In the genomic region with DNA sequence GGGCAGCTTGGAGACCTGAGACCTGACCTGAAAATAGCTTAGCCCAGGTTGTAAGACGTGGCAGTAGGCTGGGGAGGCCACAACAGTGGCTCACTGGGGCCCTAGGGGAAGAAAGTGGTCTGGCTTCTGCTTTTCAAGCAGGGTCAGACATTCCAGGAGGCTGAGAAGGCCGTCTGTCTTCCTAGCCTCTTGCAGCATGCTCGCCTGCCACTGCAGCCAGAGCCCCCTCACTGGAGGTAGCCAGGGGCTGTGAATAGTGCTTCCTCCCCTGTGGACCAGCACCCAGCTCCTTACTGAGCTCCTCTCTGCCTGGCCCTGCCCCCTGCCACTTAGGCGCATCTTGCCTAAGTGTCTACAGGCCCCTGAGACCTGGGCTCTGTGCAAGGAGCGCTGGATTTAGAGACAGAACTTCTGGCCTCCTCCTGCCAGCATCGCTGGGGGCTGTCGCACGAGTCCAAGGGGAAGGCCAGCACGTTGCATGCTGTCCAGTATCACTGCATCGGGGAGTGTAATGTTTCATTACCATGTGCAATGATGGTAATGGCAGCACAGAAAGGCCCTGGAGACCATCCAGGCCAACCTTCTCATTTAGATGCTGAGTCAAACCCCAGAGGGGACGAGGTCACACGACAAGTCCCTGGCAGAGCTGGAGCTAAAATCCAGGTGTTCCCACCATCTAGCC, we compare ENCODE assay signal across 9 cellular contexts. TPM values are rescaled to one million over a fixed set of nuclear protein-coding genes. Genes with fewer than 3 reads are reported as not detected.
DNase-seq lines count a peak whose midpoint lies in the region; ATAC-seq and TF ChIP-seq lines count a peak whose summit lies in the region.
"Had no signal": no experiment of that assay in that cellular context is flagged by ENCODE, and none has a peak within 500 bp of the region (broad histone marks: within the 10 kb centered on the region; RNA-seq: fewer than 3 reads in every experiment).

No MANE protein-coding gene starts in this region.

- no peak overlapping the region for H4K5ac ChIP-seq in H9 (ENCODE audit: insufficient read length, low read depth, low read length)

- H3K36me3 Mint-ChIP-seq in endodermal cell (ENCODE audit: low read depth) (no peaks in the 10 kb centered on the region), H9 (ENCODE audit: insufficient read depth in 1 of 3, low read depth in 3 of 3) (peaks cover 0 to 4% (median 0%) of the 10 kb centered on the region in 3 experiments; a peak in 2 of 7 replicates)

- H3K14ac ChIP-seq in H9 (ENCODE audit: insufficient read depth, low read length) = no peak overlapping the region

- no peak for TF ChIP-seq CTCF in BE2C (IDR thresholded peaks at IDR 0.05; ENCODE audit: low read depth, low read length)
- no peak for TF ChIP-seq CTCF in endodermal cell (conservative IDR thresholded peaks at IDR 0.05)
- no peak for TF ChIP-seq CTCF in neutrophil (IDR thresholded peaks at IDR 0.05)
- TF ChIP-seq CTCF in H9 (conservative IDR thresholded peaks at IDR 0.05) = no peak

- H3K23me2 ChIP-seq in H9 (ENCODE audit: insufficient read length, low read depth, low read length, poor library complexity, severe bottlenecking) = no peaks in the 10 kb centered on the region

- H2BK120ac ChIP-seq in H9 (ENCODE audit: low read depth, low read length, poor library complexity, severe bottlenecking) = no peak overlapping the region

- H4K91ac ChIP-seq in H9 (ENCODE audit: insufficient read length, low read depth, low read length) = no peak overlapping the region

- H3K79me1 ChIP-seq in H9 (ENCODE audit: insufficient read depth, low read depth, low read length, poor library complexity, severe bottlenecking) = peaks cover 5% of the 10 kb centered on the region

- ATAC-seq in GM18519 (IDR thresholded peaks at IDR 0.05; ENCODE audit: low FRiP score, unreplicated experiment) = no peak

- H3K23ac ChIP-seq in H9 (ENCODE audit: insufficient read length, low read depth, low read length) = no peak overlapping the region

- H2BK12ac ChIP-seq in H9 (ENCODE audit: insufficient read length, low read depth, low read length) = no peak overlapping the region

- no peak overlapping the region for H3K27ac ChIP-seq in endodermal cell (ENCODE audit: low read depth, low read length)
- H3K27ac ChIP-seq in neutrophil = peak overlapping the region; percentile 85
- no peak overlapping the region for H3K27ac ChIP-seq in H9 (ENCODE audit: insufficient read length, low read depth, low read length)

- H3T11ph ChIP-seq in H9 (ENCODE audit: low read length) = no peak overlapping the region

- H2BK20ac ChIP-seq in H9 (ENCODE audit: low read depth, low read length, poor library complexity, severe bottlenecking) = no peak overlapping the region

- DNase-seq in BE2C (peak; percentile 56), NOMO-1 treated with DMSO at 0.1 percent for 48 hours (lab: John Stamatoyannopoulos, UW; ENCODE audit: unreplicated experiment) (peak; percentile 57), endodermal cell (no peak), Ammon's horn (ENCODE audit: low spot score) (no peak), H9 (no peak), NCI-H82 treated with DMSO at 0.1 percent for 48 hours (lab: John Stamatoyannopoulos, UW; ENCODE audit: unreplicated experiment) (no peak)
- DNase-seq: NCI-H1694 had no signal

- peaks cover 14% of the 10 kb centered on the region; the same call in 1 of the 2 replicates for H3K79me2 ChIP-seq in H9 (ENCODE audit: insufficient read depth, low read length)

- peak overlapping the region; percentile 55 for H3K27ac Mint-ChIP-seq in endodermal cell
- H3K27ac Mint-ChIP-seq in H9 = peak overlapping the region in 1 of 3 experiments; percentile 72; a peak in 1 of 7 replicates

- no peaks in the 10 kb centered on the region for H3K9me3 Mint-ChIP-seq in endodermal cell
- H3K9me3 Mint-ChIP-seq in H9 = no peaks in the 10 kb centered on the region

- H3K9ac ChIP-seq in endodermal cell (ENCODE audit: extremely low read depth, low read length, poor library complexity, severe bottlenecking) (no peak overlapping the region), H9 (ENCODE audit: extremely low read depth, insufficient read length, low read length) (no peak overlapping the region)

- H3K27me3 Mint-ChIP-seq in endodermal cell (ENCODE audit: insufficient read depth) (no peaks in the 10 kb centered on the region), H9 (ENCODE audit: low read depth) (peaks cover 1% of the 10 kb centered on the region; the same call in 1 of the 2 replicates)

- H4K20me1 ChIP-seq in H9 (ENCODE audit: control insufficient read depth, insufficient read depth, insufficient read length) = peaks cover 2% of the 10 kb centered on the region

- no peak overlapping the region for H3K56ac ChIP-seq in H9 (ENCODE audit: insufficient read length, low read depth, low read length)

- H3K4me2 ChIP-seq in H9 (ENCODE audit: insufficient read depth, insufficient read length, low read length) = no peak overlapping the region

- H3K4me1 Mint-ChIP-seq in endodermal cell = peaks cover 67% of the 10 kb centered on the region
- peaks cover 59 to 70% of the 10 kb centered on the region in 2 experiments for H3K4me1 Mint-ChIP-seq in H9

- H3K27me3 ChIP-seq in BE2C (no peaks in the 10 kb centered on the region), endodermal cell (ENCODE audit: control insufficient read depth, insufficient read depth, low read length, poor library complexity, severe bottlenecking) (no peaks in the 10 kb centered on the region), neutrophil (no peaks in the 10 kb centered on the region), H9 (ENCODE audit: insufficient read depth, low read length) (no peaks in the 10 kb centered on the region)

- H3K4me1 ChIP-seq in BE2C (peaks cover 32% of the 10 kb centered on the region), endodermal cell (ENCODE audit: control insufficient read depth, insufficient read depth, low read length) (peaks cover 23% of the 10 kb centered on the region), neutrophil (ENCODE audit: control insufficient read depth in 1 of 2, insufficient read depth in 1 of 2, low read depth in 1 of 2, low read length in 1 of 2) (peaks cover 73 to 91% of the 10 kb centered on the region in 2 experiments), H9 (ENCODE audit: insufficient read depth, low read length) (peaks cover 10% of the 10 kb centered on the region)

- no peak overlapping the region for H3K18ac ChIP-seq in H9 (ENCODE audit: insufficient read length, low read depth, low read length)

- H4K8ac ChIP-seq in H9 (replicated peaks; ENCODE audit: insufficient read length, low read depth, low read length) = no peak overlapping the region

- H2BK15ac ChIP-seq in H9 (ENCODE audit: low read depth, low read length) = no peak overlapping the region

- 81 to 82% methylated on average over 12 of the region's 12 CpGs for WGBS in endodermal cell (ENCODE audit: insufficient coverage in 1 of 2, insufficient read length in 1 of 2), 2 experiments
- no CpG with 5 or more reads among the region's 12 CpGs for WGBS in H9 (ENCODE audit: extremely low coverage, insufficient read length, low lambda C conversion rate)

- H3K4me3 ChIP-seq in BE2C (ENCODE audit: low read depth, low read length) (no peak overlapping the region), endodermal cell (ENCODE audit: low read length) (no peak overlapping the region), neutrophil (ENCODE audit: low read depth in 1 of 2, low read length in 1 of 2) (no peak overlapping the region)

- H2BK5ac ChIP-seq in H9 (ENCODE audit: insufficient read length, low read length) = no peak overlapping the region

- no peak overlapping the region for H2AFZ ChIP-seq in H9 (ENCODE audit: low read length)

- H3K36me3 ChIP-seq in BE2C (0 out of 2 replicates have a peak, but pooled peaks cover 2% of the 10 kb centered on the region), endodermal cell (ENCODE audit: control insufficient read depth, insufficient read depth, low read length) (no peaks in the 10 kb centered on the region), neutrophil (no peaks in the 10 kb centered on the region)

- H3K4me3 Mint-ChIP-seq in endodermal cell = no peak overlapping the region
- H3K4me3 Mint-ChIP-seq in H9 = no peak overlapping the region; a peak in 1 of 5 replicates

- no peak overlapping the region for H3K4ac ChIP-seq in H9 (ENCODE audit: low read depth, low read length)

- H2AK5ac ChIP-seq in H9 (ENCODE audit: insufficient read length, low read length) = no peak overlapping the region

- H3K9me3 ChIP-seq in BE2C = no peaks in the 10 kb centered on the region
- H3K9me3 ChIP-seq in endodermal cell (ENCODE audit: control insufficient read depth, low read length) = no peaks in the 10 kb centered on the region
- no peaks in the 10 kb centered on the region for H3K9me3 ChIP-seq in neutrophil
- no peaks in the 10 kb centered on the region for H3K9me3 ChIP-seq in H9 (ENCODE audit: control insufficient read depth, low read depth, low read length)

RNA-seq across cellular contexts. Expression of gene ZMIZ1, which starts 12.7 kb away (rescaled TPM):
- 175 TPM for polyA plus RNA-seq in BE2C (2012; ENCODE audit: insufficient read depth, insufficient read length, low read depth)
- total RNA-seq in endodermal cell (10 to 100 TPM; 65.3 to 67.5 TPM), H9 (2021) (31.8 and 36.9 TPM in 2 replicates)
- polyA plus RNA-seq in endodermal cell (2013, experiment 1 of 2) = 77.5 TPM
- polyA plus RNA-seq in endodermal cell (2013, experiment 2 of 2) = 68.6 TPM

Comparison
In these comparisons a context has a peak if more than half of its experiments do, and no peak if none do; other contexts are left out.
1. DNase-seq: peak in BE2C (single experiment) and NOMO-1 treated with DMSO at 0.1 percent for 48 hours (single experiment); none in endodermal cell (single experiment), Ammon's horn (single experiment), H9 (single experiment) and NCI-H82 treated with DMSO at 0.1 percent for 48 hours (single experiment).